ENCODE assay signal across 24 cellular contexts in genomic region chr4:143713556-143714289, GRCh38. TPM values are rescaled to one million over a fixed set of nuclear protein-coding genes. Genes with fewer than 3 reads are reported as not detected.
"Had no signal": no experiment of that assay in that cellular context is flagged by ENCODE, and none has a peak within 500 bp of the region (broad histone marks: within the 10 kb centered on the region; RNA-seq: fewer than 3 reads in every experiment).

No MANE protein-coding gene starts in this region.

- H3K4me3 ChIP-seq: coronary artery, heart left ventricle, lung, pancreas, prostate gland, right lobe of liver, tibial artery, upper lobe of left lung, uterus had no signal

- H3K4me3 Mint-ChIP-seq: natural killer cell treated with Interleukin-12 subunit alpha and Interleukin-12 subunit beta and Interleukin-15 and Interleukin-18, amount 100 ng/mL, for 72 hours; stimulated activated memory B cell treated with anti-CD40 and anti-IgM and Interleukin-4, amounts not matched to agents 10 μg/mL and 1 μg/mL and 100 μg/mL, for 72 hours; stimulated activated naive CD8-positive, alpha-beta T cell treated with anti-CD3 and anti-CD28 coated beads, Interleukin-15, Interleukin-2, amounts not matched to agents 100 ng/mL and 50 ng/mL, for 24 hours had no signal

- H3K9me3 ChIP-seq: pancreas, prostate gland, right lobe of liver, tibial artery, upper lobe of left lung, uterus had no signal

- ATAC-seq: heart left ventricle; left colon; left ventricle myocardium superior; natural killer cell treated with Interleukin-12 subunit alpha and Interleukin-12 subunit beta and Interleukin-15 and Interleukin-18, amount 100 ng/mL, for 72 hours; pancreas; right lobe of liver; stimulated activated memory B cell treated with anti-CD40 and anti-IgM and Interleukin-4, amounts not matched to agents 10 μg/mL and 1 μg/mL and 100 μg/mL, for 72 hours had no signal

- H3K27me3 ChIP-seq: heart left ventricle, pancreas, right lobe of liver, tibial artery, upper lobe of left lung, uterus had no signal

- H3K4me1 Mint-ChIP-seq: stimulated activated memory B cell treated with anti-CD40 and anti-IgM and Interleukin-4, amounts not matched to agents 10 μg/mL and 1 μg/mL and 100 μg/mL, for 72 hours had no signal

- H3K4me1 ChIP-seq: heart left ventricle, pancreas, prostate gland, right lobe of liver, tibial artery, upper lobe of left lung, uterus had no signal

- H3K27me3 Mint-ChIP-seq: natural killer cell treated with Interleukin-12 subunit alpha and Interleukin-12 subunit beta and Interleukin-15 and Interleukin-18, amount 100 ng/mL, for 72 hours; stimulated activated memory B cell treated with anti-CD40 and anti-IgM and Interleukin-4, amounts not matched to agents 10 μg/mL and 1 μg/mL and 100 μg/mL, for 72 hours; stimulated activated naive CD8-positive, alpha-beta T cell treated with anti-CD3 and anti-CD28 coated beads, Interleukin-15, Interleukin-2, amounts not matched to agents 100 ng/mL and 50 ng/mL, for 24 hours had no signal

- H3K27ac ChIP-seq: coronary artery, heart left ventricle, pancreas, prostate gland, right lobe of liver, tibial artery, upper lobe of left lung, uterus had no signal

- H3K27ac Mint-ChIP-seq: natural killer cell treated with Interleukin-12 subunit alpha and Interleukin-12 subunit beta and Interleukin-15 and Interleukin-18, amount 100 ng/mL, for 72 hours; stimulated activated memory B cell treated with anti-CD40 and anti-IgM and Interleukin-4, amounts not matched to agents 10 μg/mL and 1 μg/mL and 100 μg/mL, for 72 hours; stimulated activated naive CD8-positive, alpha-beta T cell treated with anti-CD3 and anti-CD28 coated beads, Interleukin-15, Interleukin-2, amounts not matched to agents 100 ng/mL and 50 ng/mL, for 24 hours had no signal

- H3K36me3 ChIP-seq: heart left ventricle, pancreas, prostate gland, right lobe of liver, tibial artery, upper lobe of left lung, uterus had no signal

- DNase-seq: effector CD4-positive, alpha-beta T cell; foreskin melanocyte; heart left ventricle; hypothalamus; left colon; left ventricle myocardium superior; mesenchymal stem cell; midbrain; occipital lobe; pancreas; retina; right lobe of liver; stimulated activated CD4-positive, alpha-beta T cell treated with anti-CD3 and anti-CD28 coated beads, Interleukin-4, amount 100 ng/mL, for 24 hours; tibial artery; upper lobe of left lung; uterus had no signal

- H3K36me3 Mint-ChIP-seq: natural killer cell treated with Interleukin-12 subunit alpha and Interleukin-12 subunit beta and Interleukin-15 and Interleukin-18, amount 100 ng/mL, for 72 hours; stimulated activated memory B cell treated with anti-CD40 and anti-IgM and Interleukin-4, amounts not matched to agents 10 μg/mL and 1 μg/mL and 100 μg/mL, for 72 hours had no signal

- H3K9me3 Mint-ChIP-seq: stimulated activated memory B cell treated with anti-CD40 and anti-IgM and Interleukin-4, amounts not matched to agents 10 μg/mL and 1 μg/mL and 100 μg/mL, for 72 hours had no signal

- FAIRE-seq: pancreas had no signal

RNA-seq across cellular contexts. Expression of gene FREM3, which starts 13.2 kb away (rescaled TPM):
- total RNA-seq: kidney epithelial cell; left colon; left ventricle myocardium superior; natural killer cell treated with Interleukin-12 subunit alpha and Interleukin-12 subunit beta and Interleukin-15 and Interleukin-18, amount 100 ng/mL, for 72 hours; pancreas; right lobe of liver had no signal
- polyA plus RNA-seq: esophagus, pancreas had no signal
